Comparison of ENCODE assay signal across 33 cellular contexts in the genomic region with DNA sequence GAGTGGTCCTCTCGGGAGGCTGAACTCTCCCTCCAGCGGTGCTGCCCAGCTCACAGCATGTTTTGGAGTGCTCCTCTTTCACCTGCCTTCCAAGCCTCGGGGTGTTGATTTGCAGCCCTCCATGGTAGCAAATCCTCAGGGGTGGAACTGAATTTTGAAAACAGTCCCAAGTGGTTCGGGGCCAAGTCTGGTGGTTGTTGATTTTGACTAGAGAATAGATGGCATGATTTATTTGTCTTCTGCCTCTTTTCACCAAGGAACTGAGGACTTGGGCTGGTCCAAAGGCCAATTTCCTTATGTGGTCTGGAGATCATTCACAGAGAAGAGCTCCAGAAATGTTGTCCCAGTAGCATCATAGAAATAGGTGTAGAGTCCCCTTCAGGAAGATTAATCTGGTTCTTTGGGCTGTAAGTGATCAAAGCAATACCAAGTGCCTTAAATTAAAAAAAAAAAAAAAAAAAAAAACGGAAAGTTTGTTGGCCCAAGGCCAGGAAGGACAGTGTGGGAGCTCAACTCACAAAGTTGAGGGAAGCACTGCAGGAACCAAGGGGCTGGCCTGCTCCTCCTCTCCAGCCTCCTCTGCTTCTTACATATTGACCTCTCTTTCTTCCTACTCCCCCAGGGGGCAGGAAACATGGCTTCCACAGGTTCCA. TPM values are rescaled to one million over a fixed set of nuclear protein-coding genes. Genes with fewer than 3 reads are reported as not detected.
DNase-seq lines count a peak whose midpoint lies in the region; ATAC-seq and TF ChIP-seq lines count a peak whose summit lies in the region.
"Had no signal": no experiment of that assay in that cellular context is flagged by ENCODE, and none has a peak within 500 bp of the region (broad histone marks: within the 10 kb centered on the region; RNA-seq: fewer than 3 reads in every experiment).

No MANE protein-coding gene starts in this region.

- DNase-seq in heart left ventricle, result no peak
- no peak for DNase-seq in Right ventricle myocardium superior
- DNase-seq in esophagus muscularis mucosa (ENCODE audit: extremely low spot score), result no peak
- DNase-seq in posterior vena cava (ENCODE audit: low spot score), result peak; percentile 35
- peak in 1 of 2 donors; percentile 51 for DNase-seq in uterus
- no peak for DNase-seq in NCI-H2196 treated with DMSO at 0.1 percent for 48 hours (lab: John Stamatoyannopoulos, UW; ENCODE audit: unreplicated experiment)
- no peak for DNase-seq in NCI-H2171 (lab: John Stamatoyannopoulos, UW)
- DNase-seq in SKM-1 treated with dmso at 0.1 percent for 144 hours (lab: John Stamatoyannopoulos, UW; ENCODE audit: unreplicated experiment), result no peak
- DNase-seq: activated CD4-positive, alpha-beta T cell treated with anti-CD3 and anti-CD28 coated beads for 4 hours; activated CD8-positive, alpha-beta memory T cell treated with anti-CD3 and anti-CD28 coated beads for 24 hours; activated effector memory CD4-positive, alpha-beta T cell treated with Interleukin-2 at 50 U/mL for 16 hours; activated T-cell treated with anti-CD3 and anti-CD28 coated beads for 4 hours; Caco-2; DMS79; naive thymus-derived CD4-positive, alpha-beta T cell; NCI-H1092; NCI-H1694 treated with DMSO at 0.1 percent for 48 hours; NCI-H82; SJCRH30; spleen; stimulated activated CD8-positive, alpha-beta memory T cell treated with anti-CD3 and anti-CD28 coated beads, Interleukin-4, amount 100 ng/mL, for 48 hours; stimulated activated naive CD8-positive, alpha-beta T cell treated with anti-CD3 and anti-CD28 coated beads, Interleukin-15, amount 100 ng/mL, for 72 hours; T-helper 9 cell; thyroid gland had no signal

- H3K36me3 ChIP-seq in heart left ventricle, result peaks cover 0 to 8% (median 4%) of the 10 kb centered on the region in 9 donors
- H3K36me3 ChIP-seq in esophagus muscularis mucosa, result peaks cover 5 to 19% (median 12%) of the 10 kb centered on the region in 4 donors
- no peaks in the 10 kb centered on the region for H3K36me3 ChIP-seq in uterus
- H3K36me3 ChIP-seq: breast epithelium, spleen, thyroid gland had no signal

- H3K4me1 ChIP-seq in heart left ventricle (peaks cover 0 to 38% (median 10%) of the 10 kb centered on the region in 12 donors), esophagus muscularis mucosa (peaks cover 19 to 41% (median 39%) of the 10 kb centered on the region in 4 donors), uterus (peaks cover 0 to 6% of the 10 kb centered on the region in 2 donors)
- H3K4me1 ChIP-seq: breast epithelium, Caco-2 had no signal

- no peak for TF ChIP-seq EP300 in esophagus muscularis mucosa (IDR thresholded peaks at IDR 0.05)

- 43 to 56% (median 46%) methylated on average over 5 of the region's 5 CpGs for WGBS in heart left ventricle, 4 donors
- 34% methylated on average over 5 of the region's 5 CpGs for WGBS in esophagus muscularis mucosa

- intact Hi-C loops in heart left ventricle (cut with DNase I), result no loop called here
- intact Hi-C loops in Right ventricle myocardium superior (cut with DNase I), result no loop called here
- intact Hi-C loops in esophagus muscularis mucosa (cut with DNase I), result no loop called here
- intact Hi-C loops in posterior vena cava (cut with DNase I), result no loop called here
- intact Hi-C loops in uterus (cut with DNase I; ENCODE audit: low total_unique reads), result no loop called here

- ATAC-seq in heart left ventricle, result no peak
- ATAC-seq in Right ventricle myocardium superior (ENCODE audit: poor library complexity), result no peak
- ATAC-seq: activated naive CD4-positive, alpha-beta T cell treated with anti-CD3 and anti-CD28 coated beads, Interleukin-2, amount 50 U/mL, for 72 hours; HCT116; left lobe of liver; naive thymus-derived CD4-positive, alpha-beta T cell; stimulated activated naive CD8-positive, alpha-beta T cell treated with anti-CD3 and anti-CD28 coated beads, Interleukin-15, amount 100 ng/mL, for 72 hours had no signal

- H3K9me3 ChIP-seq in heart left ventricle (peaks cover 0 to 14% (median 0%) of the 10 kb centered on the region in 12 donors), esophagus muscularis mucosa (peaks cover 0 to 13% (median 4%) of the 10 kb centered on the region in 4 donors), uterus (no peaks in the 10 kb centered on the region)
- H3K9me3 ChIP-seq: breast epithelium, SJCRH30, thyroid gland had no signal

- H3K27ac ChIP-seq in heart left ventricle (peak overlapping the region in 11 of 12 donors; percentile 27 to 99 (median 96)), esophagus muscularis mucosa (replicated peaks in 1 of 4) (peak overlapping the region; percentile 94 to 99 (median 96)), uterus (peak overlapping the region; percentile 93 to 99)
- H3K27ac ChIP-seq: 22Rv1, breast epithelium, SJCRH30, spleen, thyroid gland had no signal

- no peak for TF ChIP-seq CTCF in heart left ventricle (IDR thresholded peaks at IDR 0.05)
- TF ChIP-seq CTCF in esophagus muscularis mucosa (IDR thresholded peaks at IDR 0.05), result no peak
- TF ChIP-seq CTCF in uterus (IDR thresholded peaks at IDR 0.05), result no peak

- H3K27me3 ChIP-seq in heart left ventricle, result peaks cover 0 to 21% (median 13%) of the 10 kb centered on the region in 9 donors
- peaks cover 0 to 20% (median 4%) of the 10 kb centered on the region in 4 donors for H3K27me3 ChIP-seq in esophagus muscularis mucosa
- H3K27me3 ChIP-seq in uterus, result no peaks in the 10 kb centered on the region
- H3K27me3 ChIP-seq: SJCRH30 had no signal

- TF ChIP-seq POLR2A in heart left ventricle (IDR thresholded peaks at IDR 0.05) (no peak), esophagus muscularis mucosa (IDR thresholded peaks at IDR 0.05; ENCODE audit: low read depth) (no peak), uterus (IDR thresholded peaks at IDR 0.05) (no peak)

- H3K4me3 ChIP-seq in heart left ventricle, result no peak overlapping the region
- no peak overlapping the region for H3K4me3 ChIP-seq in esophagus muscularis mucosa
- no peak overlapping the region for H3K4me3 ChIP-seq in uterus
- H3K4me3 ChIP-seq: breast epithelium, SJCRH30, spleen, thyroid gland had no signal

RNA-seq across cellular contexts. Expression of a gene that starts 2.5 kb away (rescaled TPM):
- over 10,000 TPM in 8 of 9 donors, 1,000 to 10,000 TPM in 1; 9,618 to 28,674 (median 17,979) TPM for total RNA-seq in heart left ventricle
- polyA plus RNA-seq in heart left ventricle, result over 10,000 TPM; 15,024 to 19,385 TPM
- 12,920 TPM for total RNA-seq in Right ventricle myocardium superior
- over 10,000 TPM; 19,781 to 23,770 (median 22,752) TPM for total RNA-seq in esophagus muscularis mucosa
- total RNA-seq in posterior vena cava, result 1,000 to 10,000 TPM; 6,561 to 7,652 TPM
- 1,000 to 10,000 TPM in 2 of 4 donors, 100 to 1,000 TPM in 2; 578 to 3,551 (median 1,628) TPM for total RNA-seq in uterus
- total RNA-seq: activated naive CD4-positive, alpha-beta T cell treated with anti-CD3 and anti-CD28 coated beads, Interleukin-2, amount 50 U/mL, for 72 hours; Caco-2; endothelial cell of umbilical vein; HT-29; osteocyte had no signal
- polyA plus RNA-seq: endothelial cell of umbilical vein; naive thymus-derived CD4-positive, alpha-beta T cell had no signal

RNA-seq across cellular contexts. Expression of a gene that starts 18.9 kb away (rescaled TPM):
- total RNA-seq in heart left ventricle (100 to 1,000 TPM in 6 of 9 donors, 10 to 100 TPM in 3; 93.6 to 150 (median 114) TPM), Right ventricle myocardium superior (103 TPM), esophagus muscularis mucosa (100 to 1,000 TPM; 115 to 251 (median 180) TPM), posterior vena cava (100 to 1,000 TPM; 175 to 217 TPM), uterus (100 to 1,000 TPM in 1 of 4 donors, 10 to 100 TPM in 3; 22.9 to 318 (median 36.1) TPM)
- 10 to 100 TPM; 64.8 to 92.2 TPM for polyA plus RNA-seq in heart left ventricle
- polyA plus RNA-seq: CD14-positive monocyte had no signal

RNA-seq across cellular contexts. Expression of a gene that starts 28.0 kb away (rescaled TPM):
- total RNA-seq in heart left ventricle (100 to 1,000 TPM in 1 of 9 donors, 10 to 100 TPM in 8; 61.8 to 101 (median 73.4) TPM), Right ventricle myocardium superior (76.5 TPM), esophagus muscularis mucosa (100 to 1,000 TPM in 1 of 4 donors, 10 to 100 TPM in 3; 44.9 to 102 (median 61.6) TPM), posterior vena cava (10 to 100 TPM; 41.9 to 44.0 TPM), uterus (10 to 100 TPM; 35.9 to 93.7 (median 47.5) TPM)
- polyA plus RNA-seq in heart left ventricle, result 10 to 100 TPM; 61.3 to 69.6 TPM
